Comparison of ENCODE assay signal across 8 cellular contexts in genomic region chr2:213152065-213152794, GRCh38. TPM values are rescaled to one million over a fixed set of nuclear protein-coding genes. Genes with fewer than 3 reads are reported as not detected.
A peak's percentile ranks its signal among the peaks of the same experiment; 100 is the strongest.
DNase-seq lines count a peak whose midpoint lies in the region; ATAC-seq and TF ChIP-seq lines count a peak whose summit lies in the region.

No MANE protein-coding gene starts in this region.

- TF ChIP-seq CTCF in Calu3 (IDR thresholded peaks at IDR 0.05; ENCODE audit: unreplicated experiment) (no peak), Panc1 (IDR thresholded peaks at IDR 0.05) (peak; percentile 31; the same call in 1 of the 2 replicates)

- no peaks in the 10 kb centered on the region for H3K9me3 ChIP-seq in Panc1 (ENCODE audit: control insufficient read depth, insufficient read depth, low read depth, low read length)
- H3K9me3 ChIP-seq in iPS-18a (ENCODE audit: control insufficient read depth, low read depth, low read length), result no peaks in the 10 kb centered on the region

- DNase-seq in Calu3 (peak; percentile 76), Panc1 (ENCODE audit: low read depth, low spot score) (no peak), brain pericyte (ENCODE audit: low read depth, low spot score) (peak; percentile 22), sciatic nerve (ENCODE audit: low spot score) (peak; percentile 82)
- no peak for DNase-seq in effector CD4-positive, alpha-beta T cell

- CTCF ChIA-PET in Calu3 (lab: Charles Lee) (interaction anchor here (1.2 to 1.8 kb wide), 2 partner anchors 233 to 375 kb away, joined by 3 to 6 read pairs; no protein-coding TSS in a partner anchor), Panc1 (lab: Charles Lee) (no interaction called here)

- intact Hi-C loops in Calu3 (cut with micrococcal nuclease; ENCODE audit: unreplicated experiment) (loop anchor here (2.0 kb wide), 2 partner anchors 239 to 557 kb away; no protein-coding TSS in a partner anchor), Panc1 (cut with micrococcal nuclease; ENCODE audit: unreplicated experiment) (loop anchor here (2.0 to 10.0 kb wide), 3 partner anchors 289 to 557 kb away; no protein-coding TSS in a partner anchor), sciatic nerve (cut with DNase I) (loop anchor here (5.0 kb wide), 1 partner anchor 465 kb away; no protein-coding TSS in a partner anchor)

- H3K27me3 Mint-ChIP-seq in Calu3 (ENCODE audit: unreplicated experiment), result no peaks in the 10 kb centered on the region

- peak overlapping the region; percentile 50 for H3K27ac Mint-ChIP-seq in Calu3 (ENCODE audit: unreplicated experiment)

- in situ Hi-C loops in Panc1 (cut with HindIII; ENCODE audit: low pct_unique_long_range_greater_than_20kb, low sequenced_read_pairs), result no loop called here

- peak; percentile 30 for ATAC-seq in HG03354 (IDR thresholded peaks at IDR 0.05; ENCODE audit: poor library complexity, severe bottlenecking, unreplicated experiment)
- peak; percentile 85 for ATAC-seq in Panc1
- peak; percentile 83 for ATAC-seq in sciatic nerve

- TSS peak; percentile 87 for BruUV-seq in Calu3 (replicated peaks; lab: Mats Ljungman, UMichigan)
- BruUV-seq in Panc1 (replicated peaks; lab: Mats Ljungman, UMichigan), result no TSS peak

- peak overlapping the region; percentile 59 to 66 for H3K4me3 ChIP-seq in Panc1 (ENCODE audit: low read depth in 2 of 2, low read length in 2 of 2)
- peak overlapping the region; percentile 67 for H3K4me3 ChIP-seq in iPS-18a (ENCODE audit: low read length)

- H3K4me3 Mint-ChIP-seq in Calu3 (ENCODE audit: low read depth, unreplicated experiment), result peak overlapping the region; percentile 82

- H3K9me3 Mint-ChIP-seq in Calu3 (ENCODE audit: low read depth, unreplicated experiment), result no peaks in the 10 kb centered on the region

- H3K4me1 Mint-ChIP-seq in Calu3 (ENCODE audit: low read depth, unreplicated experiment), result peaks cover 16% of the 10 kb centered on the region

- peaks cover 9% of the 10 kb centered on the region for H3K4me1 ChIP-seq in Panc1 (ENCODE audit: control insufficient read depth, insufficient read depth, low read length)
- peaks cover 17% of the 10 kb centered on the region for H3K4me1 ChIP-seq in iPS-18a (ENCODE audit: control insufficient read depth, low read depth, low read length)

- POLR2A ChIA-PET in Panc1 (lab: Charles Lee), result no interaction called here

- H3K36me3 ChIP-seq in Panc1 (ENCODE audit: control insufficient read depth, insufficient read depth, low read length) (no peaks in the 10 kb centered on the region), iPS-18a (ENCODE audit: control insufficient read depth, low read depth, low read length) (no peaks in the 10 kb centered on the region)

- TF ChIP-seq POLR2A in GM19099 (IDR thresholded peaks at IDR 0.05; ENCODE audit: extremely low read depth, insufficient read length, low read depth), result peak; percentile 51

- H3K27ac ChIP-seq in Panc1 (ENCODE audit: low read length), result no peak overlapping the region
- H3K27ac ChIP-seq in iPS-18a (ENCODE audit: low read length), result no peak overlapping the region

- H3K36me3 Mint-ChIP-seq in Calu3 (ENCODE audit: insufficient read depth, unreplicated experiment), result peaks cover 42% of the 10 kb centered on the region

- peaks cover 27% of the 10 kb centered on the region for H3K27me3 ChIP-seq in Panc1 (ENCODE audit: control insufficient read depth, insufficient read depth, low read length)
- H3K27me3 ChIP-seq in iPS-18a (ENCODE audit: control insufficient read depth, insufficient read depth, low read length), result peaks cover 10% of the 10 kb centered on the region

- peak overlapping the region; percentile 60 for H3K9ac ChIP-seq in iPS-18a (ENCODE audit: low read length)

RNA-seq across cellular contexts. Expression of gene IKZF2, which starts 0.8 kb away (rescaled TPM):
- 26.0 and 26.1 TPM in 2 replicates for total RNA-seq in Calu3 (2022)
- total RNA-seq in Panc1 (2021; ENCODE audit: unreplicated experiment), result 0.44 TPM
- polyA plus RNA-seq in Panc1 (2012; ENCODE audit: insufficient read length), result not detected
- total RNA-seq in sciatic nerve, result 22.1 TPM

Comparison
In these comparisons a context has a peak if more than half of its experiments do, and no peak if none do; other contexts are left out.
1. DNase-seq: peak in Calu3 (single experiment), brain pericyte (single experiment) and sciatic nerve (single experiment); none in Panc1 (single experiment) and effector CD4-positive, alpha-beta T cell (single experiment).
2. ATAC-seq: peak in every context shown above with its lines; median percentile 85 in Panc1; 83 in sciatic nerve; 30 in HG03354.
3. RNA of gene IKZF2, which starts 0.8 kb away (total RNA-seq): 26.0 to 26.1 TPM in Calu3 and 22.1 TPM in sciatic nerve (single experiment); 0.44 TPM in Panc1 (single experiment); every median in the first group is over 10 times any median in the second.